ENCODE assay signal across 8 cellular contexts in genomic region chr17:16215002-16215272, GRCh38. TPM values are rescaled to one million over a fixed set of nuclear protein-coding genes. Genes with fewer than 3 reads are reported as not detected.
DNase-seq lines count a peak whose midpoint lies in the region; ATAC-seq, FAIRE-seq and TF ChIP-seq lines count a peak whose summit lies in the region.

No MANE protein-coding gene starts in this region.

- intact Hi-C loops in HepG2 (cut with micrococcal nuclease; ENCODE audit: unreplicated experiment): loop anchor here (1.0 to 5.0 kb wide), 2 partner anchors 71 to 137 kb away; partner anchors contain the start of gene CENPV

- H3K36me3 ChIP-seq in HepG2 (replicated peaks in 1 of 2; ENCODE audit: control insufficient read depth in 1 of 2, insufficient read depth in 2 of 2, low read length in 2 of 2): no peaks in the 10 kb centered on the region

- peaks cover 49% of the 10 kb centered on the region for H3K4me1 Mint-ChIP-seq in stimulated activated memory B cell treated with anti-CD40 and anti-IgM and Interleukin-4, amounts not matched to agents 10 μg/mL and 1 μg/mL and 100 μg/mL, for 72 hours

- peaks cover 23% of the 10 kb centered on the region; the same call in 1 of the 2 replicates for H4K20me1 ChIP-seq in HepG2 (ENCODE audit: insufficient read depth, low read length)

- no peak for TF ChIP-seq RAD21 in HepG2 (CRISPR knock-in tag; IDR thresholded peaks at IDR 0.05)

- WGBS in HepG2 (ENCODE audit: low lambda C conversion rate): 3% methylated on average over 20 of the region's 27 CpGs

- no peak for TF ChIP-seq CTCF in HepG2 (CRISPR knock-in tag; IDR thresholded peaks at IDR 0.05)

- BruUV-seq in HepG2 (replicated peaks; lab: Mats Ljungman, UMichigan): no TSS peak

- H3K4me2 ChIP-seq in HepG2 (ENCODE audit: low read depth, low read length): peak overlapping the region; percentile 82

- DNase-seq in C1 segment of cervical spinal cord (lab: John Stamatoyannopoulos, UW): peak in 9 of 14 donors; percentile 24 to 74 (median 64)
- peak; percentile 19 for DNase-seq in GM19238 (ENCODE audit: insufficient read length, low spot score)
- DNase-seq in cerebellum (ENCODE audit: low spot score): peak; percentile 40
- DNase-seq in HepG2 (ENCODE audit: low spot score): peak; percentile 31
- no peak for DNase-seq in hippocampal formation (lab: John Stamatoyannopoulos, UW)

- H3K27ac Mint-ChIP-seq in stimulated activated memory B cell treated with anti-CD40 and anti-IgM and Interleukin-4, amounts not matched to agents 10 μg/mL and 1 μg/mL and 100 μg/mL, for 72 hours: peak overlapping the region; percentile 94

- H3K27ac ChIP-seq in HepG2 (ENCODE audit: extremely low read length, insufficient read depth, low read length): peak overlapping the region; percentile 99

- no peak for TF ChIP-seq POLR2A in HepG2 (IDR thresholded peaks at IDR 0.05; ENCODE audit: insufficient read depth in 1 of 2, low read depth in 2 of 2, low read length in 2 of 2)

- POLR2A ChIA-PET in HepG2 (lab: Yijun Ruan, JAX): interaction anchor here (0.7 to 6.3 kb wide), 18 partner anchors 9 to 223 kb away, joined by 3 to 77 read pairs (median 6); partner anchors contain the start of genes CENPV and UBB

- TF ChIP-seq EP300 in HepG2 (IDR thresholded peaks at IDR 0.05; ENCODE audit: low read depth in 2 of 2, low read length in 2 of 2) (no peak), HepG2 (CRISPR knock-in tag; IDR thresholded peaks at IDR 0.05; ENCODE audit: borderline replicate concordance) (no peak)

- no peaks in the 10 kb centered on the region for H3K9me3 ChIP-seq in HepG2 (ENCODE audit: low read length)

- peak overlapping the region; percentile 84 to 91 (median 88) for H3K4me3 ChIP-seq in HepG2 (replicated peaks in 1 of 3; ENCODE audit: insufficient read depth in 1 of 3, low read depth in 2 of 3, low read length in 3 of 3)

- H2AFZ ChIP-seq in HepG2 (ENCODE audit: low read length): no peak overlapping the region

- peak overlapping the region; percentile 92 for H3K9ac ChIP-seq in HepG2 (ENCODE audit: insufficient read depth, low read depth, low read length)

- H3K4me3 Mint-ChIP-seq in stimulated activated memory B cell treated with anti-CD40 and anti-IgM and Interleukin-4, amounts not matched to agents 10 μg/mL and 1 μg/mL and 100 μg/mL, for 72 hours: peak overlapping the region; percentile 98

- peaks cover 43% of the 10 kb centered on the region for H3K4me1 ChIP-seq in HepG2 (ENCODE audit: insufficient read depth, low read length)

- CTCF ChIA-PET in HepG2 (lab: Yijun Ruan, JAX; ENCODE audit: low intra/inter-chr PET ratio, low total read pairs): no interaction called here

- no peaks in the 10 kb centered on the region for H3K36me3 Mint-ChIP-seq in stimulated activated memory B cell treated with anti-CD40 and anti-IgM and Interleukin-4, amounts not matched to agents 10 μg/mL and 1 μg/mL and 100 μg/mL, for 72 hours

- peak; percentile 42 for ATAC-seq in HG03280 (IDR thresholded peaks at IDR 0.05; ENCODE audit: unreplicated experiment)
- ATAC-seq in SK-N-SH treated with all-trans-retinoic acid at 6 μM for 48 hours: peak; percentile 72
- ATAC-seq in HepG2: peak; percentile 72
- ATAC-seq in stimulated activated memory B cell treated with anti-CD40 and anti-IgM and Interleukin-4, amounts not matched to agents 10 μg/mL and 1 μg/mL and 100 μg/mL, for 72 hours: peak; percentile 77

- no peaks in the 10 kb centered on the region for H3K27me3 Mint-ChIP-seq in stimulated activated memory B cell treated with anti-CD40 and anti-IgM and Interleukin-4, amounts not matched to agents 10 μg/mL and 1 μg/mL and 100 μg/mL, for 72 hours

- H3K79me2 ChIP-seq in HepG2 (ENCODE audit: insufficient read depth, low read length): peaks cover 87% of the 10 kb centered on the region

- no peaks in the 10 kb centered on the region for H3K9me3 Mint-ChIP-seq in stimulated activated memory B cell treated with anti-CD40 and anti-IgM and Interleukin-4, amounts not matched to agents 10 μg/mL and 1 μg/mL and 100 μg/mL, for 72 hours

- in situ Hi-C loops in HepG2 (cut with HindIII; ENCODE audit: extremely low pct_ligation_motif_present, low pct_unique_long_range_greater_than_20kb): no loop called here

- H3K27me3 ChIP-seq in HepG2 (ENCODE audit: control insufficient read depth in 1 of 2, insufficient read depth in 2 of 2, low read length in 2 of 2): no peaks in the 10 kb centered on the region; a peak in 1 of 5 replicates

- no peak for FAIRE-seq in HepG2 (lab: Jason Lieb, UNC)

TF ChIP-seq in SK-N-SH treated with all-trans-retinoic acid at 6 μM for 48 hours, 23 proteins besides CTCF, POLR2A, EP300 and RAD21:
- TF ChIP-seq ZFP3 (CRISPR knock-in tag; IDR thresholded peaks at IDR 0.05) (no peak), BACH2 (CRISPR knock-in tag; IDR thresholded peaks at IDR 0.05; ENCODE audit: borderline replicate concordance) (no peak)

TF ChIP-seq in HepG2, 621 proteins besides CTCF, POLR2A, EP300 and RAD21 (continues in another document):
- TF ChIP-seq TAF15 (IDR thresholded peaks at IDR 0.05; ENCODE audit: low read depth, low read length, poor library complexity, severe bottlenecking) (no peak), PLRG1 (conservative IDR thresholded peaks at IDR 0.05) (no peak), ZNF589 (CRISPR knock-in tag; conservative IDR thresholded peaks at IDR 0.05) (0 out of 2 replicates have a peak, but pooled peaks have one; percentile 15), NKX3-1 (CRISPR knock-in tag; IDR thresholded peaks at IDR 0.05) (no peak), NR2F1 (CRISPR knock-in tag; IDR thresholded peaks at IDR 0.05) (no peak), MED1 (CRISPR knock-in tag; IDR thresholded peaks at IDR 0.05) (no peak), NONO (IDR thresholded peaks at IDR 0.05) (no peak), NONO (CRISPR knock-in tag; conservative IDR thresholded peaks at IDR 0.05) (no peak)

RNA-seq across cellular contexts. Expression of gene NCOR1, which starts 0.4 kb away (rescaled TPM):
- total RNA-seq in cerebellum: 116 TPM
- total RNA-seq in HepG2 (2016; rRNA removed; fragmentation: Illumina TruSeq; extraction: Trizol): 57.0 and 80.4 TPM in 2 replicates
- 22.7 and 28.3 TPM in 2 replicates for total RNA-seq in HepG2 (2016; cell fraction: cytosol; rRNA removed; fragmentation: Illumina TruSeq; extraction: Trizol; ENCODE audit: low read depth)
- total RNA-seq in HepG2 (2016; cell fraction: insoluble cytoplasmic fraction; rRNA removed; fragmentation: Illumina TruSeq; extraction: Trizol): 55.2 and 73.8 TPM in 2 replicates
- 34.0 and 36.2 TPM in 2 replicates for total RNA-seq in HepG2 (2016; cell fraction: membrane; rRNA removed; fragmentation: Illumina TruSeq; extraction: Trizol)
- total RNA-seq in HepG2 (2016; cell fraction: nucleus; rRNA removed; fragmentation: Illumina TruSeq; extraction: Trizol): 89.2 and 101 TPM in 2 replicates
- polyA plus RNA-seq in HepG2 (2011; rRNA removed): 65.5 and 71.7 TPM in 2 replicates
- polyA plus RNA-seq in HepG2 (2011; cell fraction: cytosol; rRNA removed): 55.8 and 62.9 TPM in 2 replicates
- 116 and 122 TPM in 2 replicates for polyA plus RNA-seq in HepG2 (2011; cell fraction: nucleus; rRNA removed)
- polyA plus RNA-seq in HepG2 (2012): 42.3 and 47.6 TPM in 2 replicates
- polyA plus RNA-seq in HepG2 (2016; cell fraction: cytosol; fragmentation: Illumina TruSeq; extraction: Trizol; ENCODE audit: low read depth): 3.8 and 4.9 TPM in 2 replicates
- polyA plus RNA-seq in HepG2 (2016; cell fraction: insoluble cytoplasmic fraction; fragmentation: Illumina TruSeq; extraction: Trizol; ENCODE audit: low read depth): 80.6 and 82.5 TPM in 2 replicates
- 11.3 TPM in 2 replicates for polyA plus RNA-seq in HepG2 (2016; cell fraction: membrane; fragmentation: Illumina TruSeq; extraction: Trizol; ENCODE audit: low read depth)
- polyA plus RNA-seq in HepG2 (2016; cell fraction: nucleus; fragmentation: Illumina TruSeq; extraction: Trizol; ENCODE audit: insufficient read depth, low read depth): 85.3 and 89.2 TPM in 2 replicates
- polyA minus RNA-seq in HepG2 (2011; rRNA and poly(A)+ RNA removed; ENCODE audit: low replicate concordance): 273 and 332 TPM in 2 replicates
- polyA minus RNA-seq in HepG2 (2011; cell fraction: cytosol; rRNA and poly(A)+ RNA removed): 62.3 and 64.1 TPM in 2 replicates
- 263 and 278 TPM in 2 replicates for polyA minus RNA-seq in HepG2 (2011; cell fraction: nucleus; rRNA and poly(A)+ RNA removed)

RNA-seq across cellular contexts. Expression of gene PIGL, which starts 2.1 kb away (rescaled TPM):
- total RNA-seq in cerebellum (38.4 TPM), HepG2 (2016; rRNA removed; fragmentation: Illumina TruSeq; extraction: Trizol) (9.8 and 28.5 TPM in 2 replicates)
- 7.4 and 8.4 TPM in 2 replicates for total RNA-seq in HepG2 (2016; cell fraction: cytosol; rRNA removed; fragmentation: Illumina TruSeq; extraction: Trizol; ENCODE audit: low read depth)
- total RNA-seq in HepG2 (2016; cell fraction: insoluble cytoplasmic fraction; rRNA removed; fragmentation: Illumina TruSeq; extraction: Trizol): 9.8 and 25.0 TPM in 2 replicates
- total RNA-seq in HepG2 (2016; cell fraction: membrane; rRNA removed; fragmentation: Illumina TruSeq; extraction: Trizol): 8.9 and 10.6 TPM in 2 replicates
- total RNA-seq in HepG2 (2016; cell fraction: nucleus; rRNA removed; fragmentation: Illumina TruSeq; extraction: Trizol): 39.8 and 46.5 TPM in 2 replicates
- 63.8 and 89.6 TPM in 2 replicates for polyA plus RNA-seq in HepG2 (2011; rRNA removed)
- 27.7 and 28.2 TPM in 2 replicates for polyA plus RNA-seq in HepG2 (2011; cell fraction: cytosol; rRNA removed)
- 389 and 455 TPM in 2 replicates for polyA plus RNA-seq in HepG2 (2011; cell fraction: nucleus; rRNA removed)
- polyA plus RNA-seq in HepG2 (2012): 42.2 and 50.5 TPM in 2 replicates
- 3.6 and 3.9 TPM in 2 replicates for polyA plus RNA-seq in HepG2 (2016; cell fraction: cytosol; fragmentation: Illumina TruSeq; extraction: Trizol; ENCODE audit: low read depth)
- polyA plus RNA-seq in HepG2 (2016; cell fraction: insoluble cytoplasmic fraction; fragmentation: Illumina TruSeq; extraction: Trizol; ENCODE audit: low read depth): 9.6 and 11.6 TPM in 2 replicates
- 4.3 and 5.4 TPM in 2 replicates for polyA plus RNA-seq in HepG2 (2016; cell fraction: membrane; fragmentation: Illumina TruSeq; extraction: Trizol; ENCODE audit: low read depth)
- 49.3 and 55.4 TPM in 2 replicates for polyA plus RNA-seq in HepG2 (2016; cell fraction: nucleus; fragmentation: Illumina TruSeq; extraction: Trizol; ENCODE audit: insufficient read depth, low read depth)
- 28.9 and 42.8 TPM in 2 replicates for polyA minus RNA-seq in HepG2 (2011; rRNA and poly(A)+ RNA removed; ENCODE audit: low replicate concordance)
- 9.2 and 9.4 TPM in 2 replicates for polyA minus RNA-seq in HepG2 (2011; cell fraction: cytosol; rRNA and poly(A)+ RNA removed)
- 78.7 and 99.5 TPM in 2 replicates for polyA minus RNA-seq in HepG2 (2011; cell fraction: nucleus; rRNA and poly(A)+ RNA removed)

Comparison
In these comparisons a context has a peak if more than half of its experiments do, and no peak if none do; other contexts are left out.
1. DNase-seq: peak in C1 segment of cervical spinal cord (9 of 14), GM19238 (single experiment), cerebellum (single experiment) and HepG2 (single experiment); none in hippocampal formation (0 of 2).
2. Peak in every context shown above with its lines, with median percentiles within 50 percentile points of each other: ATAC-seq.